Comparison of ENCODE assay signal across 14 cellular contexts in genomic region chr15:68812069-68812468, GRCh38. TPM values are rescaled to one million over a fixed set of nuclear protein-coding genes. Genes with fewer than 3 reads are reported as not detected.
A peak's percentile ranks its signal among the peaks of the same experiment; 100 is the strongest.
DNase-seq lines count a peak whose midpoint lies in the region; ATAC-seq and TF ChIP-seq lines count a peak whose summit lies in the region.
"Had no signal": no experiment of that assay in that cellular context is flagged by ENCODE, and none has a peak within 500 bp of the region (broad histone marks: within the 10 kb centered on the region; RNA-seq: fewer than 3 reads in every experiment).

No MANE protein-coding gene starts in this region.

- H3K4me1 Mint-ChIP-seq in Caco-2 (ENCODE audit: low read depth, unreplicated experiment), result peaks cover 33% of the 10 kb centered on the region
- peaks cover 90% of the 10 kb centered on the region for H3K4me1 Mint-ChIP-seq in central memory CD8-positive, alpha-beta T cell

- POLR2A ChIA-PET in Caco-2 (lab: Charles Lee), result no interaction called here

- no peaks in the 10 kb centered on the region for H3K27me3 ChIP-seq in BLaER1 treated with 17β-estradiol and CSF1 and Interleukin-3, amounts not matched to agents 10 nM and 100 nM
- no peaks in the 10 kb centered on the region for H3K27me3 ChIP-seq in Caco-2 (replicated peaks; ENCODE audit: control insufficient read depth, insufficient read depth, low read length)
- H3K27me3 ChIP-seq in neutrophil, result no peaks in the 10 kb centered on the region
- H3K27me3 ChIP-seq: colonic mucosa had no signal

- peaks cover 36 to 93% (median 70%) of the 10 kb centered on the region in 11 experiments for H3K36me3 ChIP-seq in BLaER1 treated with 17β-estradiol and CSF1 and Interleukin-3, amounts not matched to agents 10 nM and 100 nM
- H3K36me3 ChIP-seq in Caco-2 (ENCODE audit: control insufficient read depth, insufficient read depth, low read length), result no peaks in the 10 kb centered on the region
- H3K36me3 ChIP-seq in neutrophil, result peaks cover 22% of the 10 kb centered on the region
- H3K36me3 ChIP-seq: colonic mucosa had no signal

- no peak for TF ChIP-seq CTCF in Caco-2 (IDR thresholded peaks at IDR 0.05; ENCODE audit: insufficient read depth in 1 of 2, low read depth in 1 of 2, low read length in 1 of 2, severe bottlenecking in 1 of 2, unreplicated experiment in 1 of 2)
- TF ChIP-seq CTCF in neutrophil (IDR thresholded peaks at IDR 0.05), result no peak

- peaks cover 97 to 100% (median 100%) of the 10 kb centered on the region in 11 experiments for H4K20me1 ChIP-seq in BLaER1 treated with 17β-estradiol and CSF1 and Interleukin-3, amounts not matched to agents 10 nM and 100 nM

- H3K27ac Mint-ChIP-seq in Caco-2 (ENCODE audit: unreplicated experiment), result peak overlapping the region; percentile 38
- H3K27ac Mint-ChIP-seq in central memory CD8-positive, alpha-beta T cell (ENCODE audit: low read depth), result peak overlapping the region; percentile 70
- H3K27ac Mint-ChIP-seq: activated CD4-positive, alpha-beta T cell treated with anti-CD3 and anti-CD28 coated beads, Interleukin-2, amount 10 ng/mL, durations not matched to agents 7 days and 5 days had no signal

- no peak overlapping the region for H3K4me3 Mint-ChIP-seq in Caco-2 (ENCODE audit: unreplicated experiment)
- H3K4me3 Mint-ChIP-seq in central memory CD8-positive, alpha-beta T cell, result no peak overlapping the region
- H3K4me3 Mint-ChIP-seq: activated CD4-positive, alpha-beta T cell treated with anti-CD3 and anti-CD28 coated beads, Interleukin-2, amount 10 ng/mL, durations not matched to agents 7 days and 5 days had no signal

- no peak overlapping the region for H3K27ac ChIP-seq in BLaER1 treated with 17β-estradiol and CSF1 and Interleukin-3, amounts not matched to agents 10 nM and 100 nM
- H3K27ac ChIP-seq in neutrophil, result peak overlapping the region; percentile 65

- H3K9me3 Mint-ChIP-seq in Caco-2 (ENCODE audit: unreplicated experiment), result no peaks in the 10 kb centered on the region
- no peaks in the 10 kb centered on the region for H3K9me3 Mint-ChIP-seq in central memory CD8-positive, alpha-beta T cell
- H3K9me3 Mint-ChIP-seq: activated CD4-positive, alpha-beta T cell treated with anti-CD3 and anti-CD28 coated beads, Interleukin-2, amount 10 ng/mL, durations not matched to agents 7 days and 5 days had no signal

- H3K4me2 ChIP-seq in BLaER1 treated with 17β-estradiol and CSF1 and Interleukin-3, amounts not matched to agents 10 nM and 100 nM, result peak overlapping the region in 10 of 11 experiments; percentile 25 to 97 (median 52); a peak in 20 of 22 replicates

- BruUV-seq in Caco-2 (replicated peaks; lab: Mats Ljungman, UMichigan), result no TSS peak

- no peak for ATAC-seq in central memory CD8-positive, alpha-beta T cell (replicated peaks; ENCODE audit: extremely low read depth, poor library complexity, severe bottlenecking)
- no peak for ATAC-seq in HG03439 (IDR thresholded peaks at IDR 0.05; ENCODE audit: unreplicated experiment)
- ATAC-seq in HG03460 (IDR thresholded peaks at IDR 0.05; ENCODE audit: unreplicated experiment), result no peak
- ATAC-seq in HG02623 (IDR thresholded peaks at IDR 0.05; ENCODE audit: unreplicated experiment), result no peak

- no peaks in the 10 kb centered on the region for H3K9me3 ChIP-seq in BLaER1 treated with 17β-estradiol and CSF1 and Interleukin-3, amounts not matched to agents 10 nM and 100 nM (replicated peaks in 1 of 11)
- H3K9me3 ChIP-seq in Caco-2 (no peaks in the 10 kb centered on the region), neutrophil (no peaks in the 10 kb centered on the region)
- H3K9me3 ChIP-seq: colonic mucosa had no signal

- H3K4me1 ChIP-seq in BLaER1 treated with 17β-estradiol and CSF1 and Interleukin-3, amounts not matched to agents 10 nM and 100 nM, result peaks cover 92 to 100% (median 98%) of the 10 kb centered on the region in 10 experiments
- H3K4me1 ChIP-seq in Caco-2 (peaks cover 28% of the 10 kb centered on the region), neutrophil (ENCODE audit: control insufficient read depth in 1 of 2, insufficient read depth in 1 of 2, low read depth in 1 of 2, low read length in 1 of 2) (peaks cover 60 to 80% of the 10 kb centered on the region in 2 experiments)

- CTCF ChIA-PET in Caco-2 (lab: Charles Lee), result no interaction called here

- no peaks in the 10 kb centered on the region for H3K27me3 Mint-ChIP-seq in Caco-2 (ENCODE audit: insufficient read depth, unreplicated experiment)
- no peaks in the 10 kb centered on the region for H3K27me3 Mint-ChIP-seq in central memory CD8-positive, alpha-beta T cell
- H3K27me3 Mint-ChIP-seq: activated CD4-positive, alpha-beta T cell treated with anti-CD3 and anti-CD28 coated beads, Interleukin-2, amount 10 ng/mL, durations not matched to agents 7 days and 5 days had no signal

- H3K4me3 ChIP-seq in BLaER1 treated with 17β-estradiol and CSF1 and Interleukin-3, amounts not matched to agents 10 nM and 100 nM, result no peak overlapping the region
- H3K4me3 ChIP-seq in Caco-2 (ENCODE audit: low read depth, low read length), result no peak overlapping the region
- H3K4me3 ChIP-seq in neutrophil (ENCODE audit: low read depth in 1 of 2, low read length in 1 of 2), result no peak overlapping the region
- H3K4me3 ChIP-seq: colonic mucosa had no signal

- DNase-seq in Caco-2, result no peak
- DNase-seq in central memory CD8-positive, alpha-beta T cell (ENCODE audit: low spot score in 2 of 2), result no peak
- DNase-seq: activated CD4-positive, alpha-beta T cell treated with anti-CD3 and anti-CD28 coated beads, Interleukin-2, amount 10 ng/mL, durations not matched to agents 7 days and 5 days; colonic mucosa; NCI-H1694; NCI-H510A; posterior cingulate gyrus; stimulated activated naive CD4-positive, alpha-beta T cell; T-helper 9 cell had no signal

- H3K36me3 Mint-ChIP-seq in Caco-2 (ENCODE audit: insufficient read depth, unreplicated experiment), result peaks cover 53% of the 10 kb centered on the region
- peaks cover 3% of the 10 kb centered on the region for H3K36me3 Mint-ChIP-seq in central memory CD8-positive, alpha-beta T cell (ENCODE audit: insufficient read depth)

- no peak overlapping the region for H3K9ac ChIP-seq in BLaER1 treated with 17β-estradiol and CSF1 and Interleukin-3, amounts not matched to agents 10 nM and 100 nM

- intact Hi-C loops in Caco-2 (cut with micrococcal nuclease; ENCODE audit: unreplicated experiment), result no loop called here

RNA-seq across cellular contexts. Expression of gene ANP32A, which starts 8.6 kb away (rescaled TPM):
- 169 and 178 TPM in 2 replicates for total RNA-seq in Caco-2 (2022)
